Comparison of ENCODE assay signal across 1 cellular context in the genomic region with DNA sequence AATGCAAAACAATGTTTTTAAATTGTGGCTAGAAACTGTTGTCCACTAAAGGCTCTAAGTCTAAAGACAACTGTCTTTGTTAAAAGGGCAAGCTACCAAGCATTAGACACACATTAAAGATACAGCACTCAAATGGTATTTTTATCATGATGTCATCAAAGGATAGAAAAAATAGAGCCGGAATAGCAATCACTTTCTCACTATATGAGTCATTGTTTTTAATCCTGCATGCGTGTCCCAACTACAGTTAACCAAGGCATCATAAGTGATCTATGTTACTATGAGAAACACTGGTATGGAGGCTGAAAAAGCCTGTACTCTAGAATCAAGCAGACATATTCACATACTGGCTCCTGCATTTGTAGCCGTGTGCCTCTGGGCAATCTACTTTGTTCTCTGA.
TF ChIP-seq lines count a peak whose summit lies in the region.

No MANE protein-coding gene starts in this region.

TF ChIP-seq in HEK293, 187 proteins besides CTCF, POLR2A, EP300 and RAD21 (continued from another document):
- TF ChIP-seq, protein P1, sequence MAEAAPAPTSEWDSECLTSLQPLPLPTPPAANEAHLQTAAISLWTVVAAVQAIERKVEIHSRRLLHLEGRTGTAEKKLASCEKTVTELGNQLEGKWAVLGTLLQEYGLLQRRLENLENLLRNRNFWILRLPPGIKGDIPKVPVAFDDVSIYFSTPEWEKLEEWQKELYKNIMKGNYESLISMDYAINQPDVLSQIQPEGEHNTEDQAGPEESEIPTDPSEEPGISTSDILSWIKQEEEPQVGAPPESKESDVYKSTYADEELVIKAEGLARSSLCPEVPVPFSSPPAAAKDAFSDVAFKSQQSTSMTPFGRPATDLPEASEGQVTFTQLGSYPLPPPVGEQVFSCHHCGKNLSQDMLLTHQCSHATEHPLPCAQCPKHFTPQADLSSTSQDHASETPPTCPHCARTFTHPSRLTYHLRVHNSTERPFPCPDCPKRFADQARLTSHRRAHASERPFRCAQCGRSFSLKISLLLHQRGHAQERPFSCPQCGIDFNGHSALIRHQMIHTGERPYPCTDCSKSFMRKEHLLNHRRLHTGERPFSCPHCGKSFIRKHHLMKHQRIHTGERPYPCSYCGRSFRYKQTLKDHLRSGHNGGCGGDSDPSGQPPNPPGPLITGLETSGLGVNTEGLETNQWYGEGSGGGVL (tag by site-specific recombination; IDR thresholded peaks at IDR 0.05) = no peak
- TF ChIP-seq ZNF510 (tag by site-specific recombination; IDR thresholded peaks at IDR 0.05; ENCODE audit: insufficient replicate concordance) = no peak
- no peak for TF ChIP-seq ZNF16 (tag by site-specific recombination; IDR thresholded peaks at IDR 0.05; ENCODE audit: low read depth)
- no peak for TF ChIP-seq GLI4 (tag by site-specific recombination; IDR thresholded peaks at IDR 0.05)
- TF ChIP-seq, protein P2, sequence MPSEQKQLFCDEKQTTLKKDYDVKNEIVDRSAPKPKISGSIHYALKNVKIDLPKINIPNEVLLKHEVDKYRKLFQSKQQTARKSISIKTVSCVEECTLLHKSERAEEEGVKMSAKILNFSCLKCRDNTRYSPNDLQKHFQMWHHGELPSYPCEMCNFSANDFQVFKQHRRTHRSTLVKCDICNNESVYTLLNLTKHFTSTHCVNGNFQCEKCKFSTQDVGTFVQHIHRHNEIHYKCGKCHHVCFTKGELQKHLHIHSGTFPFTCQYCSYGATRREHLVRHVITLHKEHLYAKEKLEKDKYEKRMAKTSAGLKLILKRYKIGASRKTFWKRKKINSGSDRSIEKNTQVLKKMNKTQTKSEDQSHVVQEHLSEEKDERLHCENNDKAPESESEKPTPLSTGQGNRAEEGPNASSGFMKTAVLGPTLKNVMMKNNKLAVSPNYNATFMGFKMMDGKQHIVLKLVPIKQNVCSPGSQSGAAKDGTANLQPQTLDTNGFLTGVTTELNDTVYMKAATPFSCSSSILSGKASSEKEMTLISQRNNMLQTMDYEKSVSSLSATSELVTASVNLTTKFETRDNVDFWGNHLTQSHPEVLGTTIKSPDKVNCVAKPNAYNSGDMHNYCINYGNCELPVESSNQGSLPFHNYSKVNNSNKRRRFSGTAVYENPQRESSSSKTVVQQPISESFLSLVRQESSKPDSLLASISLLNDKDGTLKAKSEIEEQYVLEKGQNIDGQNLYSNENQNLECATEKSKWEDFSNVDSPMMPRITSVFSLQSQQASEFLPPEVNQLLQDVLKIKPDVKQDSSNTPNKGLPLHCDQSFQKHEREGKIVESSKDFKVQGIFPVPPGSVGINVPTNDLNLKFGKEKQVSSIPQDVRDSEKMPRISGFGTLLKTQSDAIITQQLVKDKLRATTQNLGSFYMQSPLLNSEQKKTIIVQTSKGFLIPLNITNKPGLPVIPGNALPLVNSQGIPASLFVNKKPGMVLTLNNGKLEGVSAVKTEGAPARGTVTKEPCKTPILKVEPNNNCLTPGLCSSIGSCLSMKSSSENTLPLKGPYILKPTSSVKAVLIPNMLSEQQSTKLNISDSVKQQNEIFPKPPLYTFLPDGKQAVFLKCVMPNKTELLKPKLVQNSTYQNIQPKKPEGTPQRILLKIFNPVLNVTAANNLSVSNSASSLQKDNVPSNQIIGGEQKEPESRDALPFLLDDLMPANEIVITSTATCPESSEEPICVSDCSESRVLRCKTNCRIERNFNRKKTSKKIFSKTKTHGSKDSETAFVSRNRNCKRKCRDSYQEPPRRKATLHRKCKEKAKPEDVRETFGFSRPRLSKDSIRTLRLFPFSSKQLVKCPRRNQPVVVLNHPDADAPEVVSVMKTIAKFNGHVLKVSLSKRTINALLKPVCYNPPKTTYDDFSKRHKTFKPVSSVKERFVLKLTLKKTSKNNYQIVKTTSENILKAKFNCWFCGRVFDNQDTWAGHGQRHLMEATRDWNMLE (tag by site-specific recombination; conservative IDR thresholded peaks at IDR 0.05; ENCODE audit: low read depth) = no peak
- peak; percentile 50 for TF ChIP-seq ZBTB17 (tag by site-specific recombination; IDR thresholded peaks at IDR 0.05)
- TF ChIP-seq, protein P3, sequence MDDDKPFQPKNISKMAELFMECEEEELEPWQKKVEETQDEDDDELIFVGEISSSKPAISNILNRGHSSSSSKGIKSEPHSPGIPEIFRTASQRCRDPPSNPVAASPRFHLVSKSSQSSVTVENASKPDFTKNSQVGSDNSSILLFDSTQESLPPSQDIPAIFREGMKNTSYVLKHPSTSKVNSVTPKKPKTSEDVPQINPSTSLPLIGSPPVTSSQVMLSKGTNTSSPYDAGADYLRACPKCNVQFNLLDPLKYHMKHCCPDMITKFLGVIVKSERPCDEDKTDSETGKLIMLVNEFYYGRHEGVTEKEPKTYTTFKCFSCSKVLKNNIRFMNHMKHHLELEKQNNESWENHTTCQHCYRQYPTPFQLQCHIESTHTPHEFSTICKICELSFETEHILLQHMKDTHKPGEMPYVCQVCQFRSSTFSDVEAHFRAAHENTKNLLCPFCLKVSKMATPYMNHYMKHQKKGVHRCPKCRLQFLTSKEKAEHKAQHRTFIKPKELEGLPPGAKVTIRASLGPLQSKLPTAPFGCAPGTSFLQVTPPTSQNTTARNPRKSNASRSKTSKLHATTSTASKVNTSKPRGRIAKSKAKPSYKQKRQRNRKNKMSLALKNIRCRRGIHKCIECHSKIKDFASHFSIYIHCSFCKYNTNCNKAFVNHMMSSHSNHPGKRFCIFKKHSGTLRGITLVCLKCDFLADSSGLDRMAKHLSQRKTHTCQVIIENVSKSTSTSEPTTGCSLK (tag by site-specific recombination; IDR thresholded peaks at IDR 0.05) = no peak
- no peak for TF ChIP-seq TCF7L2 (IDR thresholded peaks at IDR 0.05; ENCODE audit: borderline replicate concordance, low read depth, low read length)
- TF ChIP-seq, protein P4, sequence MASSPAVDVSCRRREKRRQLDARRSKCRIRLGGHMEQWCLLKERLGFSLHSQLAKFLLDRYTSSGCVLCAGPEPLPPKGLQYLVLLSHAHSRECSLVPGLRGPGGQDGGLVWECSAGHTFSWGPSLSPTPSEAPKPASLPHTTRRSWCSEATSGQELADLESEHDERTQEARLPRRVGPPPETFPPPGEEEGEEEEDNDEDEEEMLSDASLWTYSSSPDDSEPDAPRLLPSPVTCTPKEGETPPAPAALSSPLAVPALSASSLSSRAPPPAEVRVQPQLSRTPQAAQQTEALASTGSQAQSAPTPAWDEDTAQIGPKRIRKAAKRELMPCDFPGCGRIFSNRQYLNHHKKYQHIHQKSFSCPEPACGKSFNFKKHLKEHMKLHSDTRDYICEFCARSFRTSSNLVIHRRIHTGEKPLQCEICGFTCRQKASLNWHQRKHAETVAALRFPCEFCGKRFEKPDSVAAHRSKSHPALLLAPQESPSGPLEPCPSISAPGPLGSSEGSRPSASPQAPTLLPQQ (tag by site-specific recombination; IDR thresholded peaks at IDR 0.05) = peak; percentile 93
- TF ChIP-seq ZNF629 (tag by site-specific recombination; IDR thresholded peaks at IDR 0.05) = peak; percentile 93
- TF ChIP-seq ZNF473 (tag by site-specific recombination; IDR thresholded peaks at IDR 0.05) = no peak
- TF ChIP-seq ZNF202 (tag by site-specific recombination; IDR thresholded peaks at IDR 0.05; ENCODE audit: borderline replicate concordance) = no peak
- TF ChIP-seq, protein P5, sequence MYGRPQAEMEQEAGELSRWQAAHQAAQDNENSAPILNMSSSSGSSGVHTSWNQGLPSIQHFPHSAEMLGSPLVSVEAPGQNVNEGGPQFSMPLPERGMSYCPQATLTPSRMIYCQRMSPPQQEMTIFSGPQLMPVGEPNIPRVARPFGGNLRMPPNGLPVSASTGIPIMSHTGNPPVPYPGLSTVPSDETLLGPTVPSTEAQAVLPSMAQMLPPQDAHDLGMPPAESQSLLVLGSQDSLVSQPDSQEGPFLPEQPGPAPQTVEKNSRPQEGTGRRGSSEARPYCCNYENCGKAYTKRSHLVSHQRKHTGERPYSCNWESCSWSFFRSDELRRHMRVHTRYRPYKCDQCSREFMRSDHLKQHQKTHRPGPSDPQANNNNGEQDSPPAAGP (tag by site-specific recombination; IDR thresholded peaks at IDR 0.05) = no peak
- no peak for TF ChIP-seq GLIS1 (tag by site-specific recombination; IDR thresholded peaks at IDR 0.05)
